Comparison of ENCODE assay signal across 8 cellular contexts in genomic region chr14:64708148-64709004, GRCh38. TPM values are rescaled to one million over a fixed set of nuclear protein-coding genes. Genes with fewer than 3 reads are reported as not detected.
DNase-seq lines count a peak whose midpoint lies in the region; ATAC-seq and TF ChIP-seq lines count a peak whose summit lies in the region.

No MANE protein-coding gene starts in this region.

- H3K9me3 ChIP-seq in HUES6 (ENCODE audit: control insufficient read depth, insufficient read depth, low read depth, low read length), result peaks cover 9% of the 10 kb centered on the region
- H3K9me3 ChIP-seq in neutrophil, result no peaks in the 10 kb centered on the region

- peak overlapping the region; percentile 46 for H3K9ac ChIP-seq in HUES6 (ENCODE audit: low read length)

- no peak for TF ChIP-seq CTCF in foreskin keratinocyte (conservative IDR thresholded peaks at IDR 0.05)
- TF ChIP-seq CTCF in neutrophil (IDR thresholded peaks at IDR 0.05), result peak; percentile 65

- DNase-seq in UCSD-AML1 (lab: John Stamatoyannopoulos, UW; ENCODE audit: unreplicated experiment) (peak; percentile 94), foreskin keratinocyte (peak; percentile 80 to 91), NCI-H345 (lab: John Stamatoyannopoulos, UW) (no peak), posterior vena cava (ENCODE audit: low spot score) (no peak), NK-92 (lab: John Stamatoyannopoulos, UW; ENCODE audit: unreplicated experiment) (no peak)

- intact Hi-C loops in posterior vena cava (cut with DNase I), result no loop called here

- H3K27ac ChIP-seq in HUES6 (ENCODE audit: low read depth, low read length) (no peak overlapping the region), foreskin keratinocyte (peak overlapping the region; percentile 95), neutrophil (peak overlapping the region; percentile 99)

- H3K36me3 ChIP-seq in HUES6 (ENCODE audit: control insufficient read depth, insufficient read depth, low read length) (peaks cover 5% of the 10 kb centered on the region), neutrophil (peaks cover 21% of the 10 kb centered on the region)

- ATAC-seq in foreskin keratinocyte (peak; percentile 76), HG02981 (IDR thresholded peaks at IDR 0.05; ENCODE audit: unreplicated experiment) (no peak)

- H3K4me3 ChIP-seq in HUES6 (ENCODE audit: low read depth, low read length), result peak overlapping the region; percentile 85
- H3K4me3 ChIP-seq in neutrophil (ENCODE audit: low read depth in 1 of 2, low read length in 1 of 2), result peak overlapping the region; percentile 79 to 97

- H3K27me3 ChIP-seq in HUES6 (ENCODE audit: control insufficient read depth, insufficient read depth, low read length), result 0 out of 2 replicates have a peak, but pooled peaks cover 7% of the 10 kb centered on the region
- H3K27me3 ChIP-seq in foreskin keratinocyte, result no peaks in the 10 kb centered on the region
- no peaks in the 10 kb centered on the region for H3K27me3 ChIP-seq in neutrophil

- H3K4me1 ChIP-seq in HUES6 (ENCODE audit: control insufficient read depth, insufficient read depth, low read length) (peaks cover 47% of the 10 kb centered on the region), foreskin keratinocyte (peaks cover 31% of the 10 kb centered on the region), neutrophil (ENCODE audit: control insufficient read depth in 1 of 2, insufficient read depth in 1 of 2, low read depth in 1 of 2, low read length in 1 of 2) (peaks cover 83 to 91% of the 10 kb centered on the region in 2 experiments)

RNA-seq across cellular contexts. Expression of gene PLEKHG3, which starts 4.2 kb away (rescaled TPM):
- total RNA-seq in foreskin keratinocyte (84.7 and 99.7 TPM in 2 replicates), posterior vena cava (10 to 100 TPM; 54.6 to 58.1 TPM)
- polyA plus RNA-seq in foreskin keratinocyte, result 41.3 and 47.0 TPM in 2 replicates

Comparison
In these comparisons a context has a peak if more than half of its experiments do, and no peak if none do; other contexts are left out.
1. DNase-seq: peak in UCSD-AML1 (single experiment) and foreskin keratinocyte (2 of 2); none in NCI-H345 (single experiment), posterior vena cava (single experiment) and NK-92 (single experiment).